In genomic region chr5:135913713-135914626, GRCh38 we compare ENCODE assay signal across 19 cellular contexts. TPM values are rescaled to one million over a fixed set of nuclear protein-coding genes. Genes with fewer than 3 reads are reported as not detected.
"Had no signal": no experiment of that assay in that cellular context is flagged by ENCODE, and none has a peak within 500 bp of the region (broad histone marks: within the 10 kb centered on the region; RNA-seq: fewer than 3 reads in every experiment).

No MANE protein-coding gene starts in this region.

- H3K4me3 Mint-ChIP-seq: activated T-helper 1 cell treated with anti-CD3 and anti-CD28 coated beads, Interleukin-12 subunit alpha, Interleukin-12 subunit beta, Interleukin-2, Interleukin-4 antibody, amounts not matched to agents 30 ng/mL and 10 ng/mL and 1 ng/mL, durations not matched to agents 14 hours and 24 hours and 36 hours; naive thymus-derived CD8-positive, alpha-beta T cell had no signal

- H3K9me3 Mint-ChIP-seq: activated T-helper 1 cell treated with anti-CD3 and anti-CD28 coated beads, Interleukin-12 subunit alpha, Interleukin-12 subunit beta, Interleukin-2, Interleukin-4 antibody, amounts not matched to agents 30 ng/mL and 10 ng/mL and 1 ng/mL, durations not matched to agents 14 hours and 24 hours and 36 hours had no signal

- H3K4me1 Mint-ChIP-seq: naive thymus-derived CD8-positive, alpha-beta T cell had no signal

- H3K9me3 ChIP-seq: gastroesophageal sphincter, left ventricle myocardium inferior, mucosa of descending colon, transverse colon had no signal

- DNase-seq: activated naive CD4-positive, alpha-beta T cell treated with Interleukin-2 at 50 U/mL for 16 hours; dorsolateral prefrontal cortex; hypothalamus; kidney; left ventricle myocardium inferior; mucosa of descending colon; naive thymus-derived CD8-positive, alpha-beta T cell; posterior cingulate gyrus; retina; stimulated activated CD4-positive, alpha-beta T cell treated with anti-CD3 and anti-CD28 coated beads, Interleukin-4, amount 100 ng/mL, for 1 hour; stimulated activated naive CD4-positive, alpha-beta T cell; T-helper 9 cell; transverse colon had no signal

- H3K4me1 ChIP-seq: gastroesophageal sphincter, left ventricle myocardium inferior, transverse colon had no signal

- H3K4me3 ChIP-seq: cardiac muscle cell, dorsolateral prefrontal cortex, gastroesophageal sphincter, left ventricle myocardium inferior, mucosa of descending colon, transverse colon had no signal

- ATAC-seq: gastroesophageal sphincter; mucosa of descending colon; naive thymus-derived CD8-positive, alpha-beta T cell had no signal

- H3K36me3 Mint-ChIP-seq: naive thymus-derived CD8-positive, alpha-beta T cell had no signal

- H3K27ac Mint-ChIP-seq: activated T-helper 1 cell treated with anti-CD3 and anti-CD28 coated beads, Interleukin-12 subunit alpha, Interleukin-12 subunit beta, Interleukin-2, Interleukin-4 antibody, amounts not matched to agents 30 ng/mL and 10 ng/mL and 1 ng/mL, durations not matched to agents 14 hours and 24 hours and 36 hours; naive thymus-derived CD8-positive, alpha-beta T cell had no signal

- H3K27ac ChIP-seq: cardiac muscle cell, dorsolateral prefrontal cortex, gastroesophageal sphincter, left ventricle myocardium inferior, transverse colon had no signal

- H3K36me3 ChIP-seq: cardiac muscle cell, gastroesophageal sphincter, left ventricle myocardium inferior, transverse colon had no signal

RNA-seq across cellular contexts. Expression of gene IL9, which starts 18.3 kb away (rescaled TPM):
- total RNA-seq: astrocyte; cardiac muscle cell; dorsolateral prefrontal cortex; gastroesophageal sphincter; kidney; left ventricle myocardium inferior; mucosa of descending colon; naive thymus-derived CD8-positive, alpha-beta T cell; skeletal muscle tissue; transverse colon had no signal
- polyA plus RNA-seq: cardiac muscle cell; esophagus; naive thymus-derived CD8-positive, alpha-beta T cell had no signal

RNA-seq across cellular contexts. Expression of gene LECT2, which starts 40.8 kb away (rescaled TPM):
- total RNA-seq: activated T-helper 1 cell treated with anti-CD3 and anti-CD28 coated beads, Interleukin-12 subunit alpha, Interleukin-12 subunit beta, Interleukin-2, Interleukin-4 antibody, amounts not matched to agents 30 ng/mL and 10 ng/mL and 1 ng/mL, durations not matched to agents 14 hours and 24 hours and 36 hours; astrocyte; cardiac muscle cell; dorsolateral prefrontal cortex; gastroesophageal sphincter; kidney; left ventricle myocardium inferior; mucosa of descending colon; naive thymus-derived CD8-positive, alpha-beta T cell; skeletal muscle tissue; transverse colon had no signal
- polyA plus RNA-seq: cardiac muscle cell; esophagus; naive thymus-derived CD8-positive, alpha-beta T cell had no signal
